Comparison of ENCODE assay signal across 14 cellular contexts in the genomic region with DNA sequence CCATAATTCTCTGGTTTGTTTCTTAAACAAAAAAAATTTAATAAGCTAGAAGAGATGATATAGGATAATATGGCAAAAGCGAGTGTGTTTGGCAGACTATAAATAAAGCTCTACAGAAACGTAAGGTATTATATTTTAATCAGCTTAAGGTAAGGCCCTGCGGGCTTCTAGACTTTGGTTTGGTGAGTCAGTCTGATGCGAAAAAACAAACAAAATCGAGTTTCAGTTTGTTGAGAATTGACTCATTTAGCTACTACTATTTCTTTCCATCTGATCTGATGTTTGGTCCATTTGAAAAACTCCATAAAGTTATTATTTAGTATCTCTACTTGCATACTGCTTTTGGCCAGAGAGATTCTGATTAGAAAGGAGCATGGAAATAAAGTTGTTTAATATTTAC.
DNase-seq lines count a peak whose midpoint lies in the region; ATAC-seq and TF ChIP-seq lines count a peak whose summit lies in the region.
"Had no signal": no experiment of that assay in that cellular context is flagged by ENCODE, and none has a peak within 500 bp of the region (broad histone marks: within the 10 kb centered on the region; RNA-seq: fewer than 3 reads in every experiment).

No MANE protein-coding gene starts in this region.

- WGBS in esophagus squamous epithelium, 2 donors, result 30 to 33% methylated on average over 5 of the region's 5 CpGs

- H3K9me3 ChIP-seq in esophagus squamous epithelium, result no peaks in the 10 kb centered on the region
- H3K9me3 ChIP-seq: body of pancreas had no signal

- intact Hi-C loops in esophagus squamous epithelium (cut with DNase I), result no loop called here

- H3K27ac ChIP-seq in esophagus squamous epithelium, result peak overlapping the region in 2 of 4 donors; percentile 74 to 76
- H3K27ac ChIP-seq: body of pancreas had no signal

- H3K27me3 ChIP-seq in esophagus squamous epithelium, result no peaks in the 10 kb centered on the region
- H3K27me3 ChIP-seq: body of pancreas had no signal

- peaks cover 14 to 78% (median 29%) of the 10 kb centered on the region in 3 donors for H3K4me1 ChIP-seq in esophagus squamous epithelium
- H3K4me1 ChIP-seq: body of pancreas had no signal

- in situ Hi-C loops in GM13976 (cut with MboI; ENCODE audit: low sequenced_read_pairs, unreplicated experiment), result no loop called here

- TF ChIP-seq POLR2A in esophagus squamous epithelium (IDR thresholded peaks at IDR 0.05), result no peak

- TF ChIP-seq CTCF in GM13976 (IDR thresholded peaks at IDR 0.05; ENCODE audit: borderline replicate concordance, control extremely low read depth, extremely low read depth, insufficient read depth, missing control alignments) (no peak), fibroblast of mammary gland (conservative IDR thresholded peaks at IDR 0.05; ENCODE audit: control insufficient read depth, insufficient read depth, low read depth, low read length) (no peak), esophagus squamous epithelium (IDR thresholded peaks at IDR 0.05) (no peak)

- no peaks in the 10 kb centered on the region for H3K36me3 ChIP-seq in esophagus squamous epithelium

- no peak overlapping the region for H3K4me3 ChIP-seq in fibroblast of mammary gland (ENCODE audit: control insufficient read depth, low read depth, low read length)
- H3K4me3 ChIP-seq in esophagus squamous epithelium, result no peak overlapping the region
- H3K4me3 ChIP-seq: body of pancreas had no signal

- DNase-seq in GM13976 (ENCODE audit: low spot score) (peak; percentile 32), M059J (ENCODE audit: low read depth) (peak; percentile 70), fibroblast of mammary gland (ENCODE audit: low read depth) (peak; percentile 15), GM19238 (ENCODE audit: insufficient read length, low spot score) (no peak), esophagus squamous epithelium (lab: John Stamatoyannopoulos, UW) (no peak), NCI-H2196 (lab: John Stamatoyannopoulos, UW; ENCODE audit: unreplicated experiment) (no peak), NCI-H69 (lab: John Stamatoyannopoulos, UW) (no peak)
- DNase-seq: body of pancreas; erythroblast; KBM-7; NCI-H446; SIG-M5; stimulated activated CD4-positive, alpha-beta T cell treated with anti-CD3 and anti-CD28 coated beads, Interleukin-1b, Interleukin-23, amount 100 ng/mL, for 48 hours had no signal

- ATAC-seq in GM21381 (IDR thresholded peaks at IDR 0.05; ENCODE audit: unreplicated experiment), result peak; percentile 43
- ATAC-seq: body of pancreas had no signal

Comparison
In these comparisons a context has a peak if more than half of its experiments do, and no peak if none do; other contexts are left out.
1. DNase-seq: peak in GM13976 (single experiment), M059J (single experiment) and fibroblast of mammary gland (single experiment); none in GM19238 (single experiment), esophagus squamous epithelium (single experiment), NCI-H2196 (single experiment) and NCI-H69 (single experiment).